ENCODE assay signal across 1 cellular context in genomic region chr17:48442819-48443218, GRCh38.
A peak's percentile ranks its signal among the peaks of the same experiment; 100 is the strongest.
TF ChIP-seq lines count a peak whose summit lies in the region.

No MANE protein-coding gene starts in this region.

TF ChIP-seq in K562, 482 proteins besides CTCF, POLR2A, EP300 and RAD21 (continued from another document and continues in another):
- TF ChIP-seq HNRNPK (IDR thresholded peaks at IDR 0.05; ENCODE audit: low read depth, low read length, poor library complexity, severe bottlenecking) (no peak), POLR2B (IDR thresholded peaks at IDR 0.05; ENCODE audit: low read depth, partially characterized antibody) (no peak), HIVEP1 (CRISPR knock-in tag; IDR thresholded peaks at IDR 0.05) (no peak), RBM22 (IDR thresholded peaks at IDR 0.05; ENCODE audit: low read depth, low read length, poor library complexity, severe bottlenecking) (no peak), EWSR1 (IDR thresholded peaks at IDR 0.05; ENCODE audit: borderline replicate concordance, low read depth, partially characterized antibody) (no peak), PML (IDR thresholded peaks at IDR 0.05; ENCODE audit: low read length) (0 out of 2 replicates have a peak, but pooled peaks have one; percentile 39), ZNF124 (CRISPR knock-in tag; IDR thresholded peaks at IDR 0.05) (no peak), HDGF (IDR thresholded peaks at IDR 0.05) (no peak), TCF7L2 (IDR thresholded peaks at IDR 0.05; ENCODE audit: low read depth, low read length) (no peak), FOXO4 (CRISPR knock-in tag; IDR thresholded peaks at IDR 0.05) (no peak), TRIM25 (IDR thresholded peaks at IDR 0.05; ENCODE audit: borderline replicate concordance) (no peak), SAFB (IDR thresholded peaks at IDR 0.05; ENCODE audit: borderline replicate concordance, low read depth, low read length) (no peak), IRF9 (tag; IDR thresholded peaks at IDR 0.05) (no peak), XRCC5 (IDR thresholded peaks at IDR 0.05; ENCODE audit: low read depth, low read length) (no peak), ZKSCAN1 (IDR thresholded peaks at IDR 0.05; ENCODE audit: low read depth, low read length) (no peak), MECOM (CRISPR knock-in tag; IDR thresholded peaks at IDR 0.05) (no peak), CHD2 (IDR thresholded peaks at IDR 0.05; ENCODE audit: low read depth, low read length) (no peak), CBX8 (IDR thresholded peaks at IDR 0.05; ENCODE audit: borderline replicate concordance, extremely low read depth, low read depth, low read length, poor library complexity, severe bottlenecking) (no peak), CHAMP1 (IDR thresholded peaks at IDR 0.05) (peak; percentile 96), PATZ1 (CRISPR knock-in tag; IDR thresholded peaks at IDR 0.05; ENCODE audit: borderline replicate concordance) (no peak), EP400 (IDR thresholded peaks at IDR 0.05) (peak; percentile 69; the same call in 1 of the 2 replicates), SNRNP70 (optimal IDR thresholded peaks at IDR 0.05; ENCODE audit: low read depth, low read length) (no peak), SP2 (IDR thresholded peaks at IDR 0.05; ENCODE audit: extremely low read depth, low read depth, low read length, poor library complexity, severe bottlenecking) (no peak), ERF (CRISPR knock-in tag; IDR thresholded peaks at IDR 0.05) (no peak), GATAD2A (IDR thresholded peaks at IDR 0.05) (no peak), DNMT1 (IDR thresholded peaks at IDR 0.05) (no peak), RBM15 (IDR thresholded peaks at IDR 0.05; ENCODE audit: insufficient read depth, low read length) (no peak), FOXJ3 (CRISPR knock-in tag; IDR thresholded peaks at IDR 0.05) (no peak), ZNF184 (CRISPR knock-in tag; IDR thresholded peaks at IDR 0.05) (no peak), GMEB1 (CRISPR knock-in tag; IDR thresholded peaks at IDR 0.05) (no peak), RUNX1 (IDR thresholded peaks at IDR 0.05; ENCODE audit: low read depth) (no peak), ZNF146 (CRISPR knock-in tag; IDR thresholded peaks at IDR 0.05; ENCODE audit: unreplicated experiment) (no peak), SREBF1 (IDR thresholded peaks at IDR 0.05; ENCODE audit: borderline replicate concordance, low read depth, low read length) (no peak), NEUROD1 (IDR thresholded peaks at IDR 0.05; ENCODE audit: borderline replicate concordance, low read depth, low read length, partially characterized antibody) (peak; percentile 42), IFI16 (CRISPR knock-in tag; IDR thresholded peaks at IDR 0.05) (no peak), DDX20 (tag; IDR thresholded peaks at IDR 0.05; ENCODE audit: low read depth) (no peak)
- TF ChIP-seq, protein P1, sequence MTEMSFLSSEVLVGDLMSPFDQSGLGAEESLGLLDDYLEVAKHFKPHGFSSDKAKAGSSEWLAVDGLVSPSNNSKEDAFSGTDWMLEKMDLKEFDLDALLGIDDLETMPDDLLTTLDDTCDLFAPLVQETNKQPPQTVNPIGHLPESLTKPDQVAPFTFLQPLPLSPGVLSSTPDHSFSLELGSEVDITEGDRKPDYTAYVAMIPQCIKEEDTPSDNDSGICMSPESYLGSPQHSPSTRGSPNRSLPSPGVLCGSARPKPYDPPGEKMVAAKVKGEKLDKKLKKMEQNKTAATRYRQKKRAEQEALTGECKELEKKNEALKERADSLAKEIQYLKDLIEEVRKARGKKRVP (CRISPR knock-in tag; IDR thresholded peaks at IDR 0.05), result no peak
- TF ChIP-seq, protein P2, sequence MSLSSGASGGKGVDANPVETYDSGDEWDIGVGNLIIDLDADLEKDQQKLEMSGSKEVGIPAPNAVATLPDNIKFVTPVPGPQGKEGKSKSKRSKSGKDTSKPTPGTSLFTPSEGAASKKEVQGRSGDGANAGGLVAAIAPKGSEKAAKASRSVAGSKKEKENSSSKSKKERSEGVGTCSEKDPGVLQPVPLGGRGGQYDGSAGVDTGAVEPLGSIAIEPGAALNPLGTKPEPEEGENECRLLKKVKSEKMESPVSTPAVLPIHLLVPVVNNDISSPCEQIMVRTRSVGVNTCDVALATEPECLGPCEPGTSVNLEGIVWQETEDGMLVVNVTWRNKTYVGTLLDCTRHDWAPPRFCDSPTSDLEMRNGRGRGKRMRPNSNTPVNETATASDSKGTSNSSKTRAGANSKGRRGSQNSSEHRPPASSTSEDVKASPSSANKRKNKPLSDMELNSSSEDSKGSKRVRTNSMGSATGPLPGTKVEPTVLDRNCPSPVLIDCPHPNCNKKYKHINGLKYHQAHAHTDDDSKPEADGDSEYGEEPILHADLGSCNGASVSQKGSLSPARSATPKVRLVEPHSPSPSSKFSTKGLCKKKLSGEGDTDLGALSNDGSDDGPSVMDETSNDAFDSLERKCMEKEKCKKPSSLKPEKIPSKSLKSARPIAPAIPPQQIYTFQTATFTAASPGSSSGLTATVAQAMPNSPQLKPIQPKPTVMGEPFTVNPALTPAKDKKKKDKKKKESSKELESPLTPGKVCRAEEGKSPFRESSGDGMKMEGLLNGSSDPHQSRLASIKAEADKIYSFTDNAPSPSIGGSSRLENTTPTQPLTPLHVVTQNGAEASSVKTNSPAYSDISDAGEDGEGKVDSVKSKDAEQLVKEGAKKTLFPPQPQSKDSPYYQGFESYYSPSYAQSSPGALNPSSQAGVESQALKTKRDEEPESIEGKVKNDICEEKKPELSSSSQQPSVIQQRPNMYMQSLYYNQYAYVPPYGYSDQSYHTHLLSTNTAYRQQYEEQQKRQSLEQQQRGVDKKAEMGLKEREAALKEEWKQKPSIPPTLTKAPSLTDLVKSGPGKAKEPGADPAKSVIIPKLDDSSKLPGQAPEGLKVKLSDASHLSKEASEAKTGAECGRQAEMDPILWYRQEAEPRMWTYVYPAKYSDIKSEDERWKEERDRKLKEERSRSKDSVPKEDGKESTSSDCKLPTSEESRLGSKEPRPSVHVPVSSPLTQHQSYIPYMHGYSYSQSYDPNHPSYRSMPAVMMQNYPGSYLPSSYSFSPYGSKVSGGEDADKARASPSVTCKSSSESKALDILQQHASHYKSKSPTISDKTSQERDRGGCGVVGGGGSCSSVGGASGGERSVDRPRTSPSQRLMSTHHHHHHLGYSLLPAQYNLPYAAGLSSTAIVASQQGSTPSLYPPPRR (CRISPR knock-in tag; IDR thresholded peaks at IDR 0.05; ENCODE audit: borderline replicate concordance), result no peak
- TF ChIP-seq, protein P3, sequence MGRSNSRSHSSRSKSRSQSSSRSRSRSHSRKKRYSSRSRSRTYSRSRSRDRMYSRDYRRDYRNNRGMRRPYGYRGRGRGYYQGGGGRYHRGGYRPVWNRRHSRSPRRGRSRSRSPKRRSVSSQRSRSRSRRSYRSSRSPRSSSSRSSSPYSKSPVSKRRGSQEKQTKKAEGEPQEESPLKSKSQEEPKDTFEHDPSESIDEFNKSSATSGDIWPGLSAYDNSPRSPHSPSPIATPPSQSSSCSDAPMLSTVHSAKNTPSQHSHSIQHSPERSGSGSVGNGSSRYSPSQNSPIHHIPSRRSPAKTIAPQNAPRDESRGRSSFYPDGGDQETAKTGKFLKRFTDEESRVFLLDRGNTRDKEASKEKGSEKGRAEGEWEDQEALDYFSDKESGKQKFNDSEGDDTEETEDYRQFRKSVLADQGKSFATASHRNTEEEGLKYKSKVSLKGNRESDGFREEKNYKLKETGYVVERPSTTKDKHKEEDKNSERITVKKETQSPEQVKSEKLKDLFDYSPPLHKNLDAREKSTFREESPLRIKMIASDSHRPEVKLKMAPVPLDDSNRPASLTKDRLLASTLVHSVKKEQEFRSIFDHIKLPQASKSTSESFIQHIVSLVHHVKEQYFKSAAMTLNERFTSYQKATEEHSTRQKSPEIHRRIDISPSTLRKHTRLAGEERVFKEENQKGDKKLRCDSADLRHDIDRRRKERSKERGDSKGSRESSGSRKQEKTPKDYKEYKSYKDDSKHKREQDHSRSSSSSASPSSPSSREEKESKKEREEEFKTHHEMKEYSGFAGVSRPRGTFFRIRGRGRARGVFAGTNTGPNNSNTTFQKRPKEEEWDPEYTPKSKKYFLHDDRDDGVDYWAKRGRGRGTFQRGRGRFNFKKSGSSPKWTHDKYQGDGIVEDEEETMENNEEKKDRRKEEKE (IDR thresholded peaks at IDR 0.05; ENCODE audit: borderline replicate concordance in 1 of 2, control insufficient read depth in 1 of 2, low read depth in 2 of 2, low read length in 1 of 2), result no peak
- TF ChIP-seq, protein P4, sequence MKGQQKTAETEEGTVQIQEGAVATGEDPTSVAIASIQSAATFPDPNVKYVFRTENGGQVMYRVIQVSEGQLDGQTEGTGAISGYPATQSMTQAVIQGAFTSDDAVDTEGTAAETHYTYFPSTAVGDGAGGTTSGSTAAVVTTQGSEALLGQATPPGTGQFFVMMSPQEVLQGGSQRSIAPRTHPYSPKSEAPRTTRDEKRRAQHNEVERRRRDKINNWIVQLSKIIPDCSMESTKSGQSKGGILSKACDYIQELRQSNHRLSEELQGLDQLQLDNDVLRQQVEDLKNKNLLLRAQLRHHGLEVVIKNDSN (CRISPR knock-in tag; IDR thresholded peaks at IDR 0.05), result no peak
